Comparison of ENCODE assay signal across 8 cellular contexts in genomic region chr21:45555557-45556301, GRCh38. TPM values are rescaled to one million over a fixed set of nuclear protein-coding genes. Genes with fewer than 3 reads are reported as not detected.
DNase-seq lines count a peak whose midpoint lies in the region; ATAC-seq and TF ChIP-seq lines count a peak whose summit lies in the region.

No MANE protein-coding gene starts in this region.

- peak overlapping the region; percentile 64 for H3K4me3 Mint-ChIP-seq in glutamatergic neuron (ENCODE audit: unreplicated experiment)

- no peak for ATAC-seq in HG02623 (IDR thresholded peaks at IDR 0.05; ENCODE audit: unreplicated experiment)

- in situ Hi-C loops in G401 (cut with HindIII; ENCODE audit: low sequenced_read_pairs) = no loop called here

- peak; percentile 76 for TF ChIP-seq CTCF in glutamatergic neuron (IDR thresholded peaks at IDR 0.05; ENCODE audit: partially characterized antibody, unreplicated experiment)

- H3K27ac Mint-ChIP-seq in glutamatergic neuron (ENCODE audit: unreplicated experiment) = peak overlapping the region; percentile 88

- peaks cover 6% of the 10 kb centered on the region for H3K27me3 Mint-ChIP-seq in glutamatergic neuron (ENCODE audit: unreplicated experiment)

- H3K36me3 Mint-ChIP-seq in glutamatergic neuron (ENCODE audit: unreplicated experiment) = peaks cover 4% of the 10 kb centered on the region

- peaks cover 9% of the 10 kb centered on the region for H3K9me3 Mint-ChIP-seq in glutamatergic neuron (ENCODE audit: unreplicated experiment)

- H3K4me1 Mint-ChIP-seq in glutamatergic neuron (ENCODE audit: low read depth, unreplicated experiment) = peaks cover 11% of the 10 kb centered on the region

- DNase-seq in G401 (ENCODE audit: low spot score) (peak; percentile 79), HK-2 (ENCODE audit: unreplicated experiment) (peak; percentile 71), SIG-M5 (lab: John Stamatoyannopoulos, UW) (peak; percentile 43), glutamatergic neuron (peak; percentile 86), nucleus accumbens (lab: John Stamatoyannopoulos, UW) (peak in 41 of 56 donors; percentile 19 to 86 (median 68)), NCI-H1048 (lab: John Stamatoyannopoulos, UW) (no peak)
- DNase-seq in activated naive CD8-positive, alpha-beta T cell treated with anti-CD3 and anti-CD28 coated beads, Interleukin-2, amount 50 U/mL, for 16 hours (ENCODE audit: low read depth, low spot score) = peak; percentile 22

RNA-seq across cellular contexts. Expression of gene SLC19A1, which starts 13.5 kb away (rescaled TPM):
- 15.4 and 15.9 TPM in 2 replicates for total RNA-seq in G401 (2014; rRNA removed; shearing (Covaris generic))
- total RNA-seq in glutamatergic neuron (ENCODE audit: unreplicated experiment) = 53.3 TPM
